In genomic region chr4:1567808-1568581, GRCh38 we compare ENCODE assay signal across 12 cellular contexts.
DNase-seq lines count a peak whose midpoint lies in the region; ATAC-seq and TF ChIP-seq lines count a peak whose summit lies in the region.
"Had no signal": no experiment of that assay in that cellular context is flagged by ENCODE, and none has a peak within 500 bp of the region (broad histone marks: within the 10 kb centered on the region; RNA-seq: fewer than 3 reads in every experiment).

No MANE protein-coding gene starts in this region.

- H3K27me3 Mint-ChIP-seq in natural killer cell treated with Interleukin-12 subunit alpha and Interleukin-12 subunit beta and Interleukin-15 and Interleukin-18, amount 100 ng/mL, for 72 hours, result peaks cover 0 to 2% of the 10 kb centered on the region in 2 donors
- H3K27me3 Mint-ChIP-seq in natural killer cell (ENCODE audit: low read depth in 2 of 2), result peaks cover 0 to 2% of the 10 kb centered on the region in 2 donors
- H3K27me3 Mint-ChIP-seq: activated naive CD8-positive, alpha-beta T cell had no signal

- no peaks in the 10 kb centered on the region for H3K9me3 Mint-ChIP-seq in natural killer cell treated with Interleukin-12 subunit alpha and Interleukin-12 subunit beta and Interleukin-15 and Interleukin-18, amount 100 ng/mL, for 72 hours
- no peaks in the 10 kb centered on the region for H3K9me3 Mint-ChIP-seq in natural killer cell

- no peak overlapping the region for H3K4me3 Mint-ChIP-seq in natural killer cell treated with Interleukin-12 subunit alpha and Interleukin-12 subunit beta and Interleukin-15 and Interleukin-18, amount 100 ng/mL, for 72 hours
- H3K4me3 Mint-ChIP-seq in natural killer cell, result no peak overlapping the region
- H3K4me3 Mint-ChIP-seq: activated naive CD8-positive, alpha-beta T cell had no signal

- DNase-seq in natural killer cell treated with Interleukin-12 subunit alpha and Interleukin-12 subunit beta and Interleukin-15 and Interleukin-18, amount 100 ng/mL, for 72 hours (ENCODE audit: low spot score), result peak; percentile 58
- DNase-seq in natural killer cell (no peak), RWPE2 (ENCODE audit: low spot score) (peak; percentile 61), lower lobe of right lung (peak; percentile 46), aorta (peak; percentile 44 to 77), SHP77 treated with DMSO at 0.1 percent for 48 hours (lab: John Stamatoyannopoulos, UW) (no peak), H4 (ENCODE audit: low spot score) (no peak)
- DNase-seq: activated CD4-positive, alpha-beta T cell treated with anti-CD3 and anti-CD28 coated beads for 4 hours; SHP77 had no signal

- H3K9me3 ChIP-seq in RWPE2 (ENCODE audit: severe bottlenecking) (no peaks in the 10 kb centered on the region), lower lobe of right lung (no peaks in the 10 kb centered on the region), aorta (ENCODE audit: control insufficient read depth, low read length) (no peaks in the 10 kb centered on the region)

- H3K36me3 ChIP-seq in RWPE2 (ENCODE audit: low read depth) (no peaks in the 10 kb centered on the region), lower lobe of right lung (no peaks in the 10 kb centered on the region), aorta (ENCODE audit: control insufficient read depth in 1 of 2, insufficient read depth in 2 of 2, low read length in 1 of 2) (no peaks in the 10 kb centered on the region)

- no peak for ATAC-seq in natural killer cell treated with Interleukin-12 subunit alpha and Interleukin-12 subunit beta and Interleukin-15 and Interleukin-18, amount 100 ng/mL, for 72 hours
- no peak for ATAC-seq in natural killer cell
- no peak for ATAC-seq in RWPE2 (ENCODE audit: low read depth)
- no peak for ATAC-seq in lower lobe of right lung
- no peak for ATAC-seq in aorta (ENCODE audit: low FRiP score)
- no peak for ATAC-seq in GM19397 (IDR thresholded peaks at IDR 0.05; ENCODE audit: unreplicated experiment)
- ATAC-seq: HCT116 had no signal

- no peak for TF ChIP-seq CTCF in natural killer cell (IDR thresholded peaks at IDR 0.05)
- TF ChIP-seq CTCF in RWPE2 (IDR thresholded peaks at IDR 0.05; ENCODE audit: poor library complexity, severe bottlenecking), result no peak
- TF ChIP-seq CTCF in lower lobe of right lung (IDR thresholded peaks at IDR 0.05), result no peak

- no peak overlapping the region for H3K27ac Mint-ChIP-seq in natural killer cell treated with Interleukin-12 subunit alpha and Interleukin-12 subunit beta and Interleukin-15 and Interleukin-18, amount 100 ng/mL, for 72 hours
- H3K27ac Mint-ChIP-seq in natural killer cell, result no peak overlapping the region
- H3K27ac Mint-ChIP-seq: activated naive CD8-positive, alpha-beta T cell had no signal

- no peaks in the 10 kb centered on the region for H3K36me3 Mint-ChIP-seq in natural killer cell treated with Interleukin-12 subunit alpha and Interleukin-12 subunit beta and Interleukin-15 and Interleukin-18, amount 100 ng/mL, for 72 hours
- H3K36me3 Mint-ChIP-seq in natural killer cell, result no peaks in the 10 kb centered on the region
- H3K36me3 Mint-ChIP-seq: activated naive CD8-positive, alpha-beta T cell had no signal

- peaks cover 4 to 5% of the 10 kb centered on the region in 2 donors for H3K4me1 Mint-ChIP-seq in natural killer cell treated with Interleukin-12 subunit alpha and Interleukin-12 subunit beta and Interleukin-15 and Interleukin-18, amount 100 ng/mL, for 72 hours (ENCODE audit: low read depth in 2 of 2)
- peaks cover 0 to 3% of the 10 kb centered on the region in 2 donors for H3K4me1 Mint-ChIP-seq in natural killer cell

- no peak overlapping the region for H3K27ac ChIP-seq in RWPE2 (ENCODE audit: poor library complexity, severe bottlenecking)
- no peak overlapping the region for H3K27ac ChIP-seq in lower lobe of right lung
- no peak overlapping the region for H3K27ac ChIP-seq in aorta (ENCODE audit: low read depth in 1 of 2, low read length in 2 of 2)

- intact Hi-C loops in natural killer cell (cut with micrococcal nuclease) (no loop called here), lower lobe of right lung (cut with DNase I) (no loop called here), aorta (cut with DNase I) (no loop called here)

- H3K4me3 ChIP-seq in RWPE2 (ENCODE audit: severe bottlenecking), result no peak overlapping the region
- H3K4me3 ChIP-seq in lower lobe of right lung, result no peak overlapping the region
- no peak overlapping the region for H3K4me3 ChIP-seq in aorta (ENCODE audit: low read length in 2 of 2)

- WGBS in aorta, 2 donors, result 48 to 54% methylated on average over 40 to 42 of the region's 42 CpGs

- H3K4me1 ChIP-seq in RWPE2 (ENCODE audit: insufficient read depth, poor library complexity, severe bottlenecking) (no peaks in the 10 kb centered on the region), lower lobe of right lung (no peaks in the 10 kb centered on the region), aorta (ENCODE audit: control insufficient read depth in 1 of 2, insufficient read depth in 2 of 2, low read length in 2 of 2) (no peaks in the 10 kb centered on the region)

- H3K27me3 ChIP-seq in RWPE2 (ENCODE audit: insufficient read depth, poor library complexity, severe bottlenecking), result peaks cover 4% of the 10 kb centered on the region
- H3K27me3 ChIP-seq in lower lobe of right lung (ENCODE audit: low read depth), result peaks cover 41% of the 10 kb centered on the region
- H3K27me3 ChIP-seq in aorta (ENCODE audit: control insufficient read depth in 1 of 2, insufficient read depth in 2 of 2, low read length in 1 of 2), result no peaks in the 10 kb centered on the region

Comparison
In these comparisons a context has a peak if more than half of its experiments do, and no peak if none do; other contexts are left out.
1. DNase-seq: peak in natural killer cell treated with Interleukin-12 subunit alpha and Interleukin-12 subunit beta and Interleukin-15 and Interleukin-18, amount 100 ng/mL, for 72 hours (single experiment), RWPE2 (single experiment), lower lobe of right lung (single experiment) and aorta (2 of 2); none in natural killer cell (single experiment), SHP77 treated with DMSO at 0.1 percent for 48 hours (single experiment) and H4 (single experiment).